Comparison of ENCODE assay signal across 1 cellular context in genomic region chr11:2886936-2887335, GRCh38.
TF ChIP-seq lines count a peak whose summit lies in the region.

No MANE protein-coding gene starts in this region.

TF ChIP-seq in K562, 482 proteins besides CTCF, POLR2A, EP300 and RAD21:
- TF ChIP-seq ELF4 (CRISPR knock-in tag; IDR thresholded peaks at IDR 0.05) (no peak), ZFP91 (CRISPR knock-in tag; IDR thresholded peaks at IDR 0.05) (no peak), CHD7 (IDR thresholded peaks at IDR 0.05; ENCODE audit: low read depth, low read length) (no peak), MAFK (IDR thresholded peaks at IDR 0.05; ENCODE audit: low read length) (no peak), ATF7 (IDR thresholded peaks at IDR 0.05) (0 out of 2 replicates have a peak, but pooled peaks have one; percentile 2), ZFX (CRISPR knock-in tag; IDR thresholded peaks at IDR 0.05) (no peak), ZNF316 (IDR thresholded peaks at IDR 0.05) (no peak), POLR2H (tag; IDR thresholded peaks at IDR 0.05; ENCODE audit: low read depth) (no peak)
